20 cellular contexts compared by ENCODE assay signal in genomic region chr7:150668977-150669376, GRCh38. TPM values are rescaled to one million over a fixed set of nuclear protein-coding genes. Genes with fewer than 3 reads are reported as not detected.
DNase-seq lines count a peak whose midpoint lies in the region; ATAC-seq and TF ChIP-seq lines count a peak whose summit lies in the region.
"Had no signal": no experiment of that assay in that cellular context is flagged by ENCODE, and none has a peak within 500 bp of the region (broad histone marks: within the 10 kb centered on the region; RNA-seq: fewer than 3 reads in every experiment).

No MANE protein-coding gene starts in this region.

- H3K36me3 Mint-ChIP-seq in activated CD4-positive, alpha-beta T cell treated with anti-CD3 and anti-CD28 coated beads, Interleukin-2, amount 10 ng/mL, durations not matched to agents 7 days and 5 days (ENCODE audit: low read depth) = peaks cover 69% of the 10 kb centered on the region
- peaks cover 9 to 19% of the 10 kb centered on the region in 2 donors for H3K36me3 Mint-ChIP-seq in CD4-positive, alpha-beta memory T cell
- peaks cover 15% of the 10 kb centered on the region for H3K36me3 Mint-ChIP-seq in activated T-helper 1 cell treated with anti-CD3 and anti-CD28 coated beads, Interleukin-12 subunit alpha, Interleukin-12 subunit beta, Interleukin-2, Interleukin-4 antibody, amounts not matched to agents 30 ng/mL and 10 ng/mL and 1 ng/mL, durations not matched to agents 14 hours and 24 hours and 36 hours (ENCODE audit: low read depth)
- H3K36me3 Mint-ChIP-seq in immature natural killer cell = peaks cover 4 to 28% (median 20%) of the 10 kb centered on the region in 3 donors

- POLR2A ChIA-PET in activated CD4-positive, alpha-beta T cell treated with anti-CD3 and anti-CD28 coated beads, Interleukin-2, amount 10 ng/mL, durations not matched to agents 7 days and 5 days (lab: Charles Lee) = interaction anchor here (0.8 to 1.5 kb wide), 4 partner anchors 37 to 217 kb away, joined by 3 to 5 read pairs (median 4); partner anchors contain the start of genes GIMAP5 and GIMAP6
- POLR2A ChIA-PET in CD4-positive, alpha-beta memory T cell (lab: Charles Lee; ENCODE audit: partially characterized antibody) = interaction anchor here (0.6 to 10.4 kb wide), 32 partner anchors 10 to 222 kb away, joined by 3 to 189 read pairs (median 11); partner anchors contain the start of genes GIMAP1, GIMAP2, GIMAP4 and GIMAP5

- CTCF ChIA-PET in activated CD4-positive, alpha-beta T cell treated with anti-CD3 and anti-CD28 coated beads, Interleukin-2, amount 10 ng/mL, durations not matched to agents 7 days and 5 days (lab: Charles Lee) = interaction anchor here (0.9 kb wide), 1 partner anchor 23 kb away, joined by 5 read pairs; no protein-coding TSS in a partner anchor
- CTCF ChIA-PET in CD4-positive, alpha-beta memory T cell (lab: Charles Lee; ENCODE audit: partially characterized antibody) = interaction anchor here (0.8 to 3.6 kb wide), 10 partner anchors 9 to 220 kb away, joined by 3 to 15 read pairs (median 5); partner anchors contain the start of genes GIMAP2, GIMAP5 and GIMAP6

- H3K36me3 ChIP-seq in CD4-positive, alpha-beta memory T cell (ENCODE audit: insufficient read depth, low read length) = no peaks in the 10 kb centered on the region
- H3K36me3 ChIP-seq in esophagus squamous epithelium = no peaks in the 10 kb centered on the region
- H3K36me3 ChIP-seq: breast epithelium, uterus had no signal

- H3K27me3 Mint-ChIP-seq in activated CD4-positive, alpha-beta T cell treated with anti-CD3 and anti-CD28 coated beads, Interleukin-2, amount 10 ng/mL, durations not matched to agents 7 days and 5 days = no peaks in the 10 kb centered on the region
- H3K27me3 Mint-ChIP-seq in CD4-positive, alpha-beta memory T cell = no peaks in the 10 kb centered on the region
- no peaks in the 10 kb centered on the region for H3K27me3 Mint-ChIP-seq in activated T-helper 1 cell treated with anti-CD3 and anti-CD28 coated beads, Interleukin-12 subunit alpha, Interleukin-12 subunit beta, Interleukin-2, Interleukin-4 antibody, amounts not matched to agents 30 ng/mL and 10 ng/mL and 1 ng/mL, durations not matched to agents 14 hours and 24 hours and 36 hours (ENCODE audit: insufficient read depth)
- peaks cover 9 to 16% (median 10%) of the 10 kb centered on the region in 3 donors for H3K27me3 Mint-ChIP-seq in immature natural killer cell (ENCODE audit: low read depth in 3 of 3)

- no peak for ATAC-seq in HG02610 (IDR thresholded peaks at IDR 0.05; ENCODE audit: unreplicated experiment)
- ATAC-seq: A549, left lobe of liver had no signal

- peaks cover 84% of the 10 kb centered on the region for H3K4me1 Mint-ChIP-seq in activated CD4-positive, alpha-beta T cell treated with anti-CD3 and anti-CD28 coated beads, Interleukin-2, amount 10 ng/mL, durations not matched to agents 7 days and 5 days
- H3K4me1 Mint-ChIP-seq in CD4-positive, alpha-beta memory T cell = peaks cover 59 to 95% (median 76%) of the 10 kb centered on the region in 4 donors
- peaks cover 89% of the 10 kb centered on the region for H3K4me1 Mint-ChIP-seq in activated T-helper 1 cell treated with anti-CD3 and anti-CD28 coated beads, Interleukin-12 subunit alpha, Interleukin-12 subunit beta, Interleukin-2, Interleukin-4 antibody, amounts not matched to agents 30 ng/mL and 10 ng/mL and 1 ng/mL, durations not matched to agents 14 hours and 24 hours and 36 hours (ENCODE audit: low read depth)
- peaks cover 83 to 97% of the 10 kb centered on the region in 2 donors for H3K4me1 Mint-ChIP-seq in immature natural killer cell

- peak overlapping the region; percentile 68 for H3K27ac ChIP-seq in CD4-positive, alpha-beta memory T cell (ENCODE audit: low read depth, low read length)
- H3K27ac ChIP-seq in esophagus squamous epithelium = no peak overlapping the region
- H3K27ac ChIP-seq: A549, breast epithelium, HL-60, uterus had no signal

- peak overlapping the region; percentile 62 for H3K4me3 Mint-ChIP-seq in activated CD4-positive, alpha-beta T cell treated with anti-CD3 and anti-CD28 coated beads, Interleukin-2, amount 10 ng/mL, durations not matched to agents 7 days and 5 days
- H3K4me3 Mint-ChIP-seq in CD4-positive, alpha-beta memory T cell = peak overlapping the region in 7 of 8 donors; percentile 57 to 84 (median 75)
- no peak overlapping the region for H3K4me3 Mint-ChIP-seq in activated T-helper 1 cell treated with anti-CD3 and anti-CD28 coated beads, Interleukin-12 subunit alpha, Interleukin-12 subunit beta, Interleukin-2, Interleukin-4 antibody, amounts not matched to agents 30 ng/mL and 10 ng/mL and 1 ng/mL, durations not matched to agents 14 hours and 24 hours and 36 hours
- peak overlapping the region; percentile 74 to 87 (median 84) for H3K4me3 Mint-ChIP-seq in immature natural killer cell

- DNase-seq in activated CD4-positive, alpha-beta T cell treated with anti-CD3 and anti-CD28 coated beads, Interleukin-2, amount 10 ng/mL, durations not matched to agents 7 days and 5 days = no peak
- no peak for DNase-seq in activated CD4-positive, alpha-beta T cell treated with anti-CD3 and anti-CD28 coated beads for 48 hours
- DNase-seq in CD4-positive, alpha-beta memory T cell = no peak
- no peak for DNase-seq in activated T-helper 1 cell treated with anti-CD3 and anti-CD28 coated beads, Interleukin-12 subunit alpha, Interleukin-12 subunit beta, Interleukin-2, Interleukin-4 antibody, amounts not matched to agents 30 ng/mL and 10 ng/mL and 1 ng/mL, durations not matched to agents 14 hours and 24 hours and 36 hours (ENCODE audit: low spot score)
- no peak for DNase-seq in immature natural killer cell
- DNase-seq in esophagus squamous epithelium (lab: John Stamatoyannopoulos, UW) = no peak
- DNase-seq in inferior parietal cortex (ENCODE audit: extremely low spot score) = no peak
- DNase-seq: amniotic stem cell; effector CD8-positive, alpha-beta T cell; foreskin melanocyte; HCEC 1CT; NCI-H1048; NCI-H187; NCI-H524 treated with DMSO at 0.1 percent for 48 hours; uterus had no signal

- intact Hi-C loops in CD4-positive, alpha-beta memory T cell (cut with micrococcal nuclease) = loop anchor here (1.0 to 5.0 kb wide), 6 partner anchors 7 to 86 kb away; partner anchors contain the start of genes GIMAP1, GIMAP2, GIMAP5 and GIMAP6
- intact Hi-C loops in activated T-helper 1 cell treated with anti-CD3 and anti-CD28 coated beads, Interleukin-12 subunit alpha, Interleukin-12 subunit beta, Interleukin-2, Interleukin-4 antibody, amounts not matched to agents 30 ng/mL and 10 ng/mL and 1 ng/mL, durations not matched to agents 14 hours and 24 hours and 36 hours (cut with micrococcal nuclease) = loop anchor here (1.0 to 5.0 kb wide), 15 partner anchors 7 to 358 kb away; partner anchors contain the start of genes ABCB8, ACTR3C, GIMAP2 and GIMAP6
- intact Hi-C loops in esophagus squamous epithelium (cut with DNase I) = no loop called here

- no peaks in the 10 kb centered on the region for H3K9me3 ChIP-seq in CD4-positive, alpha-beta memory T cell (ENCODE audit: control insufficient read depth in 1 of 2, low read length in 2 of 2)
- H3K9me3 ChIP-seq in esophagus squamous epithelium = no peaks in the 10 kb centered on the region
- H3K9me3 ChIP-seq: A549, uterus had no signal

- peak overlapping the region; percentile 2 to 26 for H3K4me3 ChIP-seq in CD4-positive, alpha-beta memory T cell (ENCODE audit: low read length in 2 of 2)
- H3K4me3 ChIP-seq in esophagus squamous epithelium = no peak overlapping the region
- H3K4me3 ChIP-seq: A549, breast epithelium, uterus had no signal

- no peak for TF ChIP-seq CTCF in esophagus squamous epithelium (IDR thresholded peaks at IDR 0.05)

- no peaks in the 10 kb centered on the region for H3K27me3 ChIP-seq in CD4-positive, alpha-beta memory T cell (ENCODE audit: insufficient read depth, low read length)
- H3K27me3 ChIP-seq in esophagus squamous epithelium = no peaks in the 10 kb centered on the region
- H3K27me3 ChIP-seq: breast epithelium, uterus had no signal

- no peak for TF ChIP-seq POLR2A in esophagus squamous epithelium (IDR thresholded peaks at IDR 0.05)

- H3K27ac Mint-ChIP-seq in activated CD4-positive, alpha-beta T cell treated with anti-CD3 and anti-CD28 coated beads, Interleukin-2, amount 10 ng/mL, durations not matched to agents 7 days and 5 days = peak overlapping the region; percentile 97
- peak overlapping the region; percentile 82 to 99 (median 98) for H3K27ac Mint-ChIP-seq in CD4-positive, alpha-beta memory T cell
- H3K27ac Mint-ChIP-seq in activated T-helper 1 cell treated with anti-CD3 and anti-CD28 coated beads, Interleukin-12 subunit alpha, Interleukin-12 subunit beta, Interleukin-2, Interleukin-4 antibody, amounts not matched to agents 30 ng/mL and 10 ng/mL and 1 ng/mL, durations not matched to agents 14 hours and 24 hours and 36 hours = peak overlapping the region; percentile 91
- peak overlapping the region; percentile 99 to 100 (median 100) for H3K27ac Mint-ChIP-seq in immature natural killer cell

- peaks cover 90% of the 10 kb centered on the region for H3K4me1 ChIP-seq in CD4-positive, alpha-beta memory T cell (ENCODE audit: insufficient read depth, low read length)
- H3K4me1 ChIP-seq in esophagus squamous epithelium = peaks cover 0 to 10% (median 4%) of the 10 kb centered on the region in 3 donors
- H3K4me1 ChIP-seq: A549, breast epithelium, uterus had no signal

- peaks cover 36% of the 10 kb centered on the region for H3K9me3 Mint-ChIP-seq in activated CD4-positive, alpha-beta T cell treated with anti-CD3 and anti-CD28 coated beads, Interleukin-2, amount 10 ng/mL, durations not matched to agents 7 days and 5 days
- peaks cover 2 to 43% (median 33%) of the 10 kb centered on the region in 8 donors for H3K9me3 Mint-ChIP-seq in CD4-positive, alpha-beta memory T cell
- H3K9me3 Mint-ChIP-seq in activated T-helper 1 cell treated with anti-CD3 and anti-CD28 coated beads, Interleukin-12 subunit alpha, Interleukin-12 subunit beta, Interleukin-2, Interleukin-4 antibody, amounts not matched to agents 30 ng/mL and 10 ng/mL and 1 ng/mL, durations not matched to agents 14 hours and 24 hours and 36 hours = peaks cover 18% of the 10 kb centered on the region
- H3K9me3 Mint-ChIP-seq in immature natural killer cell = peaks cover 0 to 21% (median 7%) of the 10 kb centered on the region in 6 donors

RNA-seq across cellular contexts. Expression of gene GIMAP2, which starts 16.5 kb away (rescaled TPM):
- 100 to 1,000 TPM in 1 of 2 experiments, 10 to 100 TPM in 1; 97.7 to 102 TPM for total RNA-seq in activated CD4-positive, alpha-beta T cell treated with anti-CD3 and anti-CD28 coated beads, Interleukin-2, amount 10 ng/mL, durations not matched to agents 7 days and 5 days
- total RNA-seq in CD4-positive, alpha-beta memory T cell = 100 to 1,000 TPM; 238 to 244 TPM
- polyA plus RNA-seq in CD4-positive, alpha-beta memory T cell = 100 to 1,000 TPM in 1 of 2 donors, 10 to 100 TPM in 1; 90.0 to 110 TPM
- 24.7 and 29.7 TPM in 2 replicates for total RNA-seq in activated T-helper 1 cell treated with anti-CD3 and anti-CD28 coated beads, Interleukin-12 subunit alpha, Interleukin-12 subunit beta, Interleukin-2, Interleukin-4 antibody, amounts not matched to agents 30 ng/mL and 10 ng/mL and 1 ng/mL, durations not matched to agents 14 hours and 24 hours and 36 hours
- 10 to 100 TPM; 63.1 to 93.5 (median 79.4) TPM for polyA plus RNA-seq in immature natural killer cell
- total RNA-seq in esophagus squamous epithelium = 10 to 100 TPM in 1 of 4 donors, 1 to 10 TPM in 2, under 1 TPM in 1; 0.72 to 12.4 (median 5.6) TPM

RNA-seq across cellular contexts. Expression of gene GIMAP6, which starts 36.8 kb away (rescaled TPM):
- 100 to 1,000 TPM; 105 to 109 TPM for total RNA-seq in activated CD4-positive, alpha-beta T cell treated with anti-CD3 and anti-CD28 coated beads, Interleukin-2, amount 10 ng/mL, durations not matched to agents 7 days and 5 days
- 100 to 1,000 TPM; 158 to 173 TPM for total RNA-seq in CD4-positive, alpha-beta memory T cell
- polyA plus RNA-seq in CD4-positive, alpha-beta memory T cell = 100 to 1,000 TPM; 115 to 154 TPM
- total RNA-seq in activated T-helper 1 cell treated with anti-CD3 and anti-CD28 coated beads, Interleukin-12 subunit alpha, Interleukin-12 subunit beta, Interleukin-2, Interleukin-4 antibody, amounts not matched to agents 30 ng/mL and 10 ng/mL and 1 ng/mL, durations not matched to agents 14 hours and 24 hours and 36 hours = 38.7 and 41.3 TPM in 2 replicates
- polyA plus RNA-seq in immature natural killer cell = 100 to 1,000 TPM; 119 to 279 (median 173) TPM
- 10 to 100 TPM in 2 of 4 donors, 1 to 10 TPM in 2; 3.1 to 30.1 (median 12.9) TPM for total RNA-seq in esophagus squamous epithelium
- polyA plus RNA-seq: A549 had no signal

RNA-seq across cellular contexts. Expression of gene GIMAP1, which starts 47.4 kb away (rescaled TPM):
- total RNA-seq in activated CD4-positive, alpha-beta T cell treated with anti-CD3 and anti-CD28 coated beads, Interleukin-2, amount 10 ng/mL, durations not matched to agents 7 days and 5 days = 10 to 100 TPM; 18.1 to 19.6 TPM
- total RNA-seq in CD4-positive, alpha-beta memory T cell = 10 to 100 TPM; 93.7 to 97.6 TPM
- polyA plus RNA-seq in CD4-positive, alpha-beta memory T cell = 10 to 100 TPM; 36.6 to 69.2 TPM
- 4.6 and 4.9 TPM in 2 replicates for total RNA-seq in activated T-helper 1 cell treated with anti-CD3 and anti-CD28 coated beads, Interleukin-12 subunit alpha, Interleukin-12 subunit beta, Interleukin-2, Interleukin-4 antibody, amounts not matched to agents 30 ng/mL and 10 ng/mL and 1 ng/mL, durations not matched to agents 14 hours and 24 hours and 36 hours
- 10 to 100 TPM; 19.1 to 71.4 (median 25.7) TPM for polyA plus RNA-seq in immature natural killer cell
- total RNA-seq in esophagus squamous epithelium = 1 to 10 TPM in 3 of 4 donors, under 1 TPM in 1; 0.97 to 9.3 (median 4.8) TPM
- polyA plus RNA-seq: A549 had no signal

Comparison
In these comparisons a context has a peak if more than half of its experiments do, and no peak if none do; other contexts are left out.
1. H3K4me3 ChIP-seq: peak in CD4-positive, alpha-beta memory T cell (2 of 2); none in esophagus squamous epithelium (0 of 4).
2. RNA of gene GIMAP1, which starts 47.4 kb away (total RNA-seq): 93.7 to 97.6 TPM in CD4-positive, alpha-beta memory T cell; 18.1 to 19.6 TPM in activated CD4-positive, alpha-beta T cell treated with anti-CD3 and anti-CD28 coated beads, Interleukin-2, amount 10 ng/mL, durations not matched to agents 7 days and 5 days, 0.97 to 9.3 TPM in esophagus squamous epithelium and 4.6 to 4.9 TPM in activated T-helper 1 cell treated with anti-CD3 and anti-CD28 coated beads, Interleukin-12 subunit alpha, Interleukin-12 subunit beta, Interleukin-2, Interleukin-4 antibody, amounts not matched to agents 30 ng/mL and 10 ng/mL and 1 ng/mL, durations not matched to agents 14 hours and 24 hours and 36 hours; every median in the first group is over 4 times any median in the second.
3. Peak in every context shown above with its lines, with median percentiles within 50 percentile points of each other: H3K27ac Mint-ChIP-seq.